Comparison of ENCODE assay signal across 24 cellular contexts in the genomic region with DNA sequence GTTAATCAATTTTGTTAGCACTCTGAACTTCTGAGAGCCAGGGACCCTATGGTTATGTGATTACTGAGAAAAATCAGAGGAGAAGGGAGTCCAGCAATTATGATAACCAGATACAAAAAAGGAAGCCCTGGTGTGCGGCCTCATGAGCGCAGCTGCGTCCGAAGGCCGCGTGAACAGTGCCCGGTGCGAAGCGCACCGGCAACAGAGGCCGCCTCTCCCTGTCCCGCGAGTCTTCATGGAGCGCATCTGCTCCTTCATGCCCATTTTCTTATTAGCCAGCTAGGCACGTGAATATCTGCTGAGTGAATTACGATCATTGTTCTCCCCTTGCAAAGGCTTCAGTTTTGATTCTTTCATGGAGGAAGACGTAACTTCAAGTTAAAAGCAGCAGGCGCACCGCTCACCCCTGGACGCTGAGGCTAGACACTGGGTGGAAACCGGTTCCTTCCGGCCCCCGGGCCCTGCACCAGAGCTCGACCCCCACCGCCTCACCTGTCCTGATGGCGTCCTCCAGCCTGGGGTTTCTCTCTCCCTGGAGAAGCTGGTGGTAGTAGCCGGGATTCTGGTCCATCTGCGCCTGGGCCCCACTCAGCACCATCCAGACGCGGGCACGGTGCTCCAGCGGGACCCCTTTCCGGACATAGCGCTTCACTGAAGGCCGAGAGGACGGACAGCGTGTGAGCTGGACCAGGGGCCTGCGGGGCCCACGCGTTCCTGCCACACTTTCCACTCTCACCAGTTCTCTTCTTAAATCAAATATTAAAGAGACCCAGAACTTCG. TPM values are rescaled to one million over a fixed set of nuclear protein-coding genes. Genes with fewer than 3 reads are reported as not detected.
"Had no signal": no experiment of that assay in that cellular context is flagged by ENCODE, and none has a peak within 500 bp of the region (broad histone marks: within the 10 kb centered on the region; RNA-seq: fewer than 3 reads in every experiment).

No MANE protein-coding gene starts in this region.

- H3K4me1 ChIP-seq: colonic mucosa, transverse colon had no signal

- DNase-seq: cerebellar nuclear complex; colonic mucosa; dermis blood vessel endothelial cell; esophagus squamous epithelium; foreskin fibroblast; head of caudate nucleus; left colon; left ventricle myocardium superior; mammary epithelial cell; mucosa of descending colon; naive thymus-derived CD8-positive, alpha-beta T cell; nucleus accumbens; right cardiac atrium; stimulated activated CD4-positive, alpha-beta T cell treated with anti-CD3 and anti-CD28 coated beads, Interleukin-15, amount 100 ng/mL, for 24 hours; stimulated activated CD4-positive, alpha-beta T cell treated with anti-CD3 and anti-CD28 coated beads, Interleukin-2, amount 100 ng/mL, for 24 hours; stimulated activated CD4-positive, alpha-beta T cell treated with anti-CD3 and anti-CD28 coated beads, Interleukin-4, amount 100 ng/mL, for 4 hours; stimulated activated naive CD4-positive, alpha-beta T cell; stomach; substantia nigra; transverse colon had no signal

- H3K4me3 ChIP-seq: colonic mucosa, esophagus squamous epithelium, hepatocyte, mucosa of descending colon, ovary, smooth muscle cell, stomach, thoracic aorta, transverse colon had no signal

- H3K27ac ChIP-seq: colonic mucosa, esophagus squamous epithelium, hepatocyte, ovary, stomach, thoracic aorta, transverse colon had no signal

- H3K36me3 ChIP-seq: colonic mucosa, ovary had no signal

- H3K27me3 ChIP-seq: colonic mucosa, esophagus squamous epithelium, hepatocyte, ovary, stomach, transverse colon had no signal

- H3K9me3 ChIP-seq: colonic mucosa, esophagus squamous epithelium, mucosa of descending colon, ovary, stomach, thoracic aorta, transverse colon had no signal

RNA-seq across cellular contexts. Expression of gene GRTP1, which starts 8.9 kb away (rescaled TPM):
- total RNA-seq: naive thymus-derived CD8-positive, alpha-beta T cell had no signal
